8 cellular contexts compared by ENCODE assay signal in the genomic region with DNA sequence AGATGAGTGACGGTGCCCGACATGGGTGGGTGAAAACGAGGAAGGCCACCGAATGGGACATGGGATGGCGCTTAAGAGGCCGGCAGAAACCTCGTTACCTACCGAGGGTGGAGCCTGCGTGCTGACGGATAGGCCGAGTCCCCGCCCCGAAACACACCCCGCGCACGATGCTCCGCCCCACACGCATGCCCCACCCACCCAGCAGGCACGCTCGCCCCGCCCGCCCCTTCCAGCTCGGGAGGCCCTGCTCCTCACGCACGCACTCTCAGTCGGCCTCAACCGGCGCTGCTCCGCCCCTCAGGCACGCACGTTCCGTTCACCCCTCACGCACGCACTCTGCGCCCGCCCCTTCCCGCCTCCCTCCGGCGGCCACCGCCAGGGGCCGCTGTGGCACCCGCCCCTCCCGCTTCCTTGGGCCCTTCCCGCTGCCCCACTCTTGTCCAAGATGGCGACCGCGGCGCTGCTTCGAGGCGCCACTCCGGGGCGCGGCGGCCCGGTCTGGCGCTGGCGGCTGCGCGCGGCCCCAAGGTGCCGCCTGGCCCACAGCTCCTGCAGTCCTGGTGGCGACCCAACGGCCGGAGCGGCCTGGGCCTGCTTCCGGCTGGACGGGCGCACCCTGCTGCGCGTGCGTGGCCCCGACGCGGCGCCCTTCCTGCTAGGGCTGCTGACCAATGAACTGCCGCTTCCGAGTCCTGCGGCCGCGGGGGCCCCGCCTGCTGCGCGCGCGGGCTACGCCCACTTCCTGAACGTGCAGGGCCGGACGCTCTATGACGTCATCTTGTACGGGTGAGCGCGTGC. TPM values are rescaled to one million over a fixed set of nuclear protein-coding genes. Genes with fewer than 3 reads are reported as not detected.
DNase-seq lines count a peak whose midpoint lies in the region; TF ChIP-seq lines count a peak whose summit lies in the region.

A gene (plus strand): TSS at position 433 of the 798 bp plus-strand sequence. CDS start 13 bp downstream, at position 446.

- DNase-seq in ELF-1 (ENCODE audit: low read depth, low spot score) (peak; percentile 97), GOT3 (lab: John Stamatoyannopoulos, UW) (peak; percentile 100), RPMI8226 (peak; percentile 100), fibroblast of pulmonary artery (ENCODE audit: low read depth) (peak; percentile 99)
- DNase-seq in activated T-helper 2 cell treated with anti-CD3 and anti-CD28 coated beads, Interferon-gamma antibody, Interleukin-2, Interleukin-4, amounts not matched to agents 10 μg/mL and 5 μg/mL and 100 μg/mL, durations not matched to agents 14 hours and 24 hours and 36 hours (ENCODE audit: low spot score), result peak; percentile 99

- H3K4me3 Mint-ChIP-seq in activated T-helper 2 cell treated with anti-CD3 and anti-CD28 coated beads, Interferon-gamma antibody, Interleukin-2, Interleukin-4, amounts not matched to agents 10 μg/mL and 5 μg/mL and 100 μg/mL, durations not matched to agents 14 hours and 24 hours and 36 hours (ENCODE audit: low read depth), result peak within 1 kb of the TSS; percentile 85
- H3K4me3 Mint-ChIP-seq in nephron, result peak within 1 kb of the TSS; percentile 89 to 94 (median 94)
- peak within 1 kb of the TSS; percentile 86 for H3K4me3 Mint-ChIP-seq in stimulated activated naive CD8-positive, alpha-beta T cell treated with anti-CD3 and anti-CD28 coated beads, Interleukin-15, Interleukin-2, amounts not matched to agents 100 ng/mL and 50 ng/mL, for 24 hours

- peak within 1 kb of the TSS; percentile 95 for H3K27ac Mint-ChIP-seq in activated T-helper 2 cell treated with anti-CD3 and anti-CD28 coated beads, Interferon-gamma antibody, Interleukin-2, Interleukin-4, amounts not matched to agents 10 μg/mL and 5 μg/mL and 100 μg/mL, durations not matched to agents 14 hours and 24 hours and 36 hours
- H3K27ac Mint-ChIP-seq in nephron, result peak within 1 kb of the TSS; percentile 93 to 97 (median 96)
- peak within 1 kb of the TSS; percentile 95 for H3K27ac Mint-ChIP-seq in stimulated activated naive CD8-positive, alpha-beta T cell treated with anti-CD3 and anti-CD28 coated beads, Interleukin-15, Interleukin-2, amounts not matched to agents 100 ng/mL and 50 ng/mL, for 24 hours

- H3K9me3 Mint-ChIP-seq in activated T-helper 2 cell treated with anti-CD3 and anti-CD28 coated beads, Interferon-gamma antibody, Interleukin-2, Interleukin-4, amounts not matched to agents 10 μg/mL and 5 μg/mL and 100 μg/mL, durations not matched to agents 14 hours and 24 hours and 36 hours, result no peaks in the 10 kb centered on the region
- no peaks in the 10 kb centered on the region for H3K9me3 Mint-ChIP-seq in nephron
- no peaks in the 10 kb centered on the region for H3K9me3 Mint-ChIP-seq in stimulated activated naive CD8-positive, alpha-beta T cell treated with anti-CD3 and anti-CD28 coated beads, Interleukin-15, Interleukin-2, amounts not matched to agents 100 ng/mL and 50 ng/mL, for 24 hours

- no peaks in the 10 kb centered on the region for H3K36me3 Mint-ChIP-seq in activated T-helper 2 cell treated with anti-CD3 and anti-CD28 coated beads, Interferon-gamma antibody, Interleukin-2, Interleukin-4, amounts not matched to agents 10 μg/mL and 5 μg/mL and 100 μg/mL, durations not matched to agents 14 hours and 24 hours and 36 hours (ENCODE audit: low read depth)
- no peaks in the 10 kb centered on the region for H3K36me3 Mint-ChIP-seq in nephron (ENCODE audit: low read depth)
- H3K36me3 Mint-ChIP-seq in stimulated activated naive CD8-positive, alpha-beta T cell treated with anti-CD3 and anti-CD28 coated beads, Interleukin-15, Interleukin-2, amounts not matched to agents 100 ng/mL and 50 ng/mL, for 24 hours (ENCODE audit: low read depth), result no peaks in the 10 kb centered on the region

- peak within 1 kb of the TSS; percentile 76 for H3K4me3 ChIP-seq in fibroblast of pulmonary artery (replicated peaks; ENCODE audit: low read depth, low read length)

- TF ChIP-seq CTCF in LNCAP (IDR thresholded peaks at IDR 0.05) (peak; percentile 99), fibroblast of pulmonary artery (IDR thresholded peaks at IDR 0.05; ENCODE audit: low read length, missing control alignments) (peak; percentile 61), nephron (IDR thresholded peaks at IDR 0.05; ENCODE audit: unreplicated experiment in 3 of 3) (peak; percentile 89 to 97 (median 93))

- intact Hi-C loops in activated T-helper 2 cell treated with anti-CD3 and anti-CD28 coated beads, Interferon-gamma antibody, Interleukin-2, Interleukin-4, amounts not matched to agents 10 μg/mL and 5 μg/mL and 100 μg/mL, durations not matched to agents 14 hours and 24 hours and 36 hours (cut with micrococcal nuclease), result loop anchor here (1.0 to 10.0 kb wide), 9 partner anchors 25 to 431 kb away; a partner anchor contains a TSS

- H3K4me1 Mint-ChIP-seq in activated T-helper 2 cell treated with anti-CD3 and anti-CD28 coated beads, Interferon-gamma antibody, Interleukin-2, Interleukin-4, amounts not matched to agents 10 μg/mL and 5 μg/mL and 100 μg/mL, durations not matched to agents 14 hours and 24 hours and 36 hours (ENCODE audit: low read depth), result peaks cover 23% of the 10 kb centered on the region
- H3K4me1 Mint-ChIP-seq in nephron, result peaks cover 20% of the 10 kb centered on the region
- H3K4me1 Mint-ChIP-seq in stimulated activated naive CD8-positive, alpha-beta T cell treated with anti-CD3 and anti-CD28 coated beads, Interleukin-15, Interleukin-2, amounts not matched to agents 100 ng/mL and 50 ng/mL, for 24 hours (ENCODE audit: low read depth), result peaks cover 39% of the 10 kb centered on the region

- no peaks in the 10 kb centered on the region for H3K27me3 Mint-ChIP-seq in activated T-helper 2 cell treated with anti-CD3 and anti-CD28 coated beads, Interferon-gamma antibody, Interleukin-2, Interleukin-4, amounts not matched to agents 10 μg/mL and 5 μg/mL and 100 μg/mL, durations not matched to agents 14 hours and 24 hours and 36 hours (ENCODE audit: low read depth)
- no peaks in the 10 kb centered on the region for H3K27me3 Mint-ChIP-seq in nephron (ENCODE audit: low read depth)
- no peaks in the 10 kb centered on the region for H3K27me3 Mint-ChIP-seq in stimulated activated naive CD8-positive, alpha-beta T cell treated with anti-CD3 and anti-CD28 coated beads, Interleukin-15, Interleukin-2, amounts not matched to agents 100 ng/mL and 50 ng/mL, for 24 hours

RNA-seq across cellular contexts. Expression of the gene that starts here (rescaled TPM):
- 7.6 and 7.9 TPM in 2 replicates for total RNA-seq in activated T-helper 2 cell treated with anti-CD3 and anti-CD28 coated beads, Interferon-gamma antibody, Interleukin-2, Interleukin-4, amounts not matched to agents 10 μg/mL and 5 μg/mL and 100 μg/mL, durations not matched to agents 14 hours and 24 hours and 36 hours

Comparison
In these comparisons a context has a peak if more than half of its experiments do, and no peak if none do; other contexts are left out.
1. Peak in every context shown above with its lines: DNase-seq and H3K4me3 ChIP-seq.